In genomic region chr10:63221950-63222349, GRCh38 we compare ENCODE assay signal across 20 cellular contexts.
A peak's percentile ranks its signal among the peaks of the same experiment; 100 is the strongest.
DNase-seq lines count a peak whose midpoint lies in the region; ATAC-seq and TF ChIP-seq lines count a peak whose summit lies in the region.
"Had no signal": no experiment of that assay in that cellular context is flagged by ENCODE, and none has a peak within 500 bp of the region (broad histone marks: within the 10 kb centered on the region; RNA-seq: fewer than 3 reads in every experiment).

No MANE protein-coding gene starts in this region.

- intact Hi-C loops in natural killer cell (cut with micrococcal nuclease), result no loop called here

- CTCF ChIA-PET in activated CD4-positive, alpha-beta T cell treated with anti-CD3 and anti-CD28 coated beads, Interleukin-2, amount 10 ng/mL, durations not matched to agents 7 days and 5 days (lab: Charles Lee), result no interaction called here
- CTCF ChIA-PET in HEK293T (lab: Yijun Ruan, JAX), result no interaction called here
- CTCF ChIA-PET in activated CD8-positive, alpha-beta T cell treated with anti-CD3 and anti-CD28 coated beads, Interleukin-2, amount 10 ng/mL, durations not matched to agents 7 days and 5 days (lab: Charles Lee), result interaction anchor here (1.4 kb wide), 1 partner anchor 55 kb away, joined by 3 read pairs; no protein-coding TSS in a partner anchor

- peak overlapping the region; percentile 14 for H3K27ac Mint-ChIP-seq in activated CD4-positive, alpha-beta T cell treated with anti-CD3 and anti-CD28 coated beads, Interleukin-2, amount 10 ng/mL, durations not matched to agents 7 days and 5 days
- H3K27ac Mint-ChIP-seq in activated CD8-positive, alpha-beta T cell treated with anti-CD3 and anti-CD28 coated beads, Interleukin-2, amount 10 ng/mL, durations not matched to agents 7 days and 5 days, result peak overlapping the region; percentile 59
- H3K27ac Mint-ChIP-seq in natural killer cell, result peak overlapping the region; percentile 53 to 56

- no peak overlapping the region for H3K4me3 Mint-ChIP-seq in activated CD4-positive, alpha-beta T cell treated with anti-CD3 and anti-CD28 coated beads, Interleukin-2, amount 10 ng/mL, durations not matched to agents 7 days and 5 days
- no peak overlapping the region for H3K4me3 Mint-ChIP-seq in activated CD8-positive, alpha-beta T cell treated with anti-CD3 and anti-CD28 coated beads, Interleukin-2, amount 10 ng/mL, durations not matched to agents 7 days and 5 days
- H3K4me3 Mint-ChIP-seq in natural killer cell, result no peak overlapping the region
- H3K4me3 Mint-ChIP-seq: neural crest cell had no signal

- peaks cover 8% of the 10 kb centered on the region for H3K36me3 Mint-ChIP-seq in activated CD4-positive, alpha-beta T cell treated with anti-CD3 and anti-CD28 coated beads, Interleukin-2, amount 10 ng/mL, durations not matched to agents 7 days and 5 days (ENCODE audit: low read depth)
- H3K36me3 Mint-ChIP-seq in activated CD8-positive, alpha-beta T cell treated with anti-CD3 and anti-CD28 coated beads, Interleukin-2, amount 10 ng/mL, durations not matched to agents 7 days and 5 days (ENCODE audit: low read depth), result peaks cover 22% of the 10 kb centered on the region
- H3K36me3 Mint-ChIP-seq in natural killer cell, result no peaks in the 10 kb centered on the region

- ATAC-seq in activated CD8-positive, alpha-beta T cell treated with anti-CD3 and anti-CD28 coated beads, Interleukin-2, amount 10 ng/mL, durations not matched to agents 7 days and 5 days, result no peak
- ATAC-seq in natural killer cell (no peak), HG02610 (IDR thresholded peaks at IDR 0.05; ENCODE audit: unreplicated experiment) (no peak)
- ATAC-seq: heart right ventricle had no signal

- peaks cover 61% of the 10 kb centered on the region for H3K4me1 Mint-ChIP-seq in activated CD4-positive, alpha-beta T cell treated with anti-CD3 and anti-CD28 coated beads, Interleukin-2, amount 10 ng/mL, durations not matched to agents 7 days and 5 days
- peaks cover 64% of the 10 kb centered on the region for H3K4me1 Mint-ChIP-seq in activated CD8-positive, alpha-beta T cell treated with anti-CD3 and anti-CD28 coated beads, Interleukin-2, amount 10 ng/mL, durations not matched to agents 7 days and 5 days (ENCODE audit: low read depth)
- peaks cover 50 to 51% of the 10 kb centered on the region in 2 donors for H3K4me1 Mint-ChIP-seq in natural killer cell

- DNase-seq in activated CD4-positive, alpha-beta T cell treated with anti-CD3 and anti-CD28 coated beads, Interleukin-2, amount 10 ng/mL, durations not matched to agents 7 days and 5 days, result no peak
- DNase-seq in activated CD4-positive, alpha-beta T cell treated with anti-CD3 and anti-CD28 coated beads for 48 hours, result no peak
- DNase-seq in HEK293T (ENCODE audit: extremely low spot score), result no peak
- DNase-seq in activated CD8-positive, alpha-beta T cell treated with anti-CD3 and anti-CD28 coated beads, Interleukin-2, amount 10 ng/mL, durations not matched to agents 7 days and 5 days, result no peak
- no peak for DNase-seq in natural killer cell
- DNase-seq in cerebellum (ENCODE audit: low spot score), result no peak
- DNase-seq in NCI-H2227 treated with DMSO at 0.1 percent for 48 hours (lab: John Stamatoyannopoulos, UW), result no peak
- DNase-seq: activated CD4-positive, CD25-positive, alpha-beta regulatory T cell treated with anti-CD3 and anti-CD28 coated beads, Interleukin-2, amount 50 U/mL, for 72 hours; activated T-cell treated with anti-CD3 and anti-CD28 coated beads, Interleukin-2, amount 50 U/mL, for 48 hours; amygdala; cerebellar nuclear complex; heart right ventricle; NCI-H1092 treated with DMSO at 0.1 percent for 48 hours; NCI-H774; stimulated activated CD4-positive, alpha-beta T cell treated with anti-CD3 and anti-CD28 coated beads, Interleukin-4, amount 100 ng/mL, for 4 hours; stimulated activated CD8-positive, alpha-beta memory T cell treated with anti-CD3 and anti-CD28 coated beads, Interleukin-4, amount 100 ng/mL, for 48 hours; T-helper 9 cell; thyroid gland had no signal

- POLR2A ChIA-PET in activated CD4-positive, alpha-beta T cell treated with anti-CD3 and anti-CD28 coated beads, Interleukin-2, amount 10 ng/mL, durations not matched to agents 7 days and 5 days (lab: Charles Lee), result no interaction called here
- POLR2A ChIA-PET in HEK293T (lab: Yijun Ruan, JAX), result no interaction called here
- POLR2A ChIA-PET in activated CD8-positive, alpha-beta T cell treated with anti-CD3 and anti-CD28 coated beads, Interleukin-2, amount 10 ng/mL, durations not matched to agents 7 days and 5 days (lab: Charles Lee), result no interaction called here

- no peaks in the 10 kb centered on the region for H3K27me3 Mint-ChIP-seq in activated CD4-positive, alpha-beta T cell treated with anti-CD3 and anti-CD28 coated beads, Interleukin-2, amount 10 ng/mL, durations not matched to agents 7 days and 5 days
- no peaks in the 10 kb centered on the region for H3K27me3 Mint-ChIP-seq in activated CD8-positive, alpha-beta T cell treated with anti-CD3 and anti-CD28 coated beads, Interleukin-2, amount 10 ng/mL, durations not matched to agents 7 days and 5 days (ENCODE audit: low read depth)
- H3K27me3 Mint-ChIP-seq in natural killer cell (ENCODE audit: low read depth in 2 of 2), result no peaks in the 10 kb centered on the region

- peaks cover 2% of the 10 kb centered on the region for H3K9me3 Mint-ChIP-seq in activated CD4-positive, alpha-beta T cell treated with anti-CD3 and anti-CD28 coated beads, Interleukin-2, amount 10 ng/mL, durations not matched to agents 7 days and 5 days
- no peaks in the 10 kb centered on the region for H3K9me3 Mint-ChIP-seq in activated CD8-positive, alpha-beta T cell treated with anti-CD3 and anti-CD28 coated beads, Interleukin-2, amount 10 ng/mL, durations not matched to agents 7 days and 5 days (ENCODE audit: insufficient read depth)
- H3K9me3 Mint-ChIP-seq in natural killer cell, result no peaks in the 10 kb centered on the region
- H3K9me3 Mint-ChIP-seq: neural crest cell had no signal

- TF ChIP-seq CTCF in natural killer cell (IDR thresholded peaks at IDR 0.05), result no peak

TF ChIP-seq in HEK293T, 16 proteins besides CTCF, POLR2A, EP300 and RAD21:
- TF ChIP-seq NFRKB (IDR thresholded peaks at IDR 0.05) (no peak), PKNOX1 (IDR thresholded peaks at IDR 0.05) (0 out of 2 replicates have a peak, but pooled peaks have one; percentile 16)
